In the genomic region with DNA sequence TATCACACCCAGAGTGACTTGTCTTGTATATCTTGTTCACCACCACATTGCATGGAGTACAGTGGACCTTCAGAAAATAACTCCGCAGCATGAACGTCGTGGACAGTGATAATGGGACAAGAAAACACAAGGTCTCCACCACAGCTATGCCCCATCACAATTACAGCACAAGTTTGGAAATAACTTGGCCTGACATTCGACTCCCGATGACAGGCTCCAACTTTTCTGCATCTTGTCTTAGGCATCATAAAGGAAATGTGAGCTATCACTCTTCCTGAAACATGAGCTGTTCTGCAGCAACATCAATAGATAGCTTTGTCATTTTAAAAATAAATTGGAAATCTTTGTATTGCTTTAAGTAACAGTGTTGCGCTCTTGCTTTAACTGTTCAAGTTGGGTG, we compare ENCODE assay signal across 1 cellular context.
TF ChIP-seq lines count a peak whose summit lies in the region.

No MANE protein-coding gene starts in this region.

TF ChIP-seq in A549, 52 proteins besides CTCF, POLR2A, EP300 and RAD21 (continued from another document):
- TF ChIP-seq, protein P1, sequence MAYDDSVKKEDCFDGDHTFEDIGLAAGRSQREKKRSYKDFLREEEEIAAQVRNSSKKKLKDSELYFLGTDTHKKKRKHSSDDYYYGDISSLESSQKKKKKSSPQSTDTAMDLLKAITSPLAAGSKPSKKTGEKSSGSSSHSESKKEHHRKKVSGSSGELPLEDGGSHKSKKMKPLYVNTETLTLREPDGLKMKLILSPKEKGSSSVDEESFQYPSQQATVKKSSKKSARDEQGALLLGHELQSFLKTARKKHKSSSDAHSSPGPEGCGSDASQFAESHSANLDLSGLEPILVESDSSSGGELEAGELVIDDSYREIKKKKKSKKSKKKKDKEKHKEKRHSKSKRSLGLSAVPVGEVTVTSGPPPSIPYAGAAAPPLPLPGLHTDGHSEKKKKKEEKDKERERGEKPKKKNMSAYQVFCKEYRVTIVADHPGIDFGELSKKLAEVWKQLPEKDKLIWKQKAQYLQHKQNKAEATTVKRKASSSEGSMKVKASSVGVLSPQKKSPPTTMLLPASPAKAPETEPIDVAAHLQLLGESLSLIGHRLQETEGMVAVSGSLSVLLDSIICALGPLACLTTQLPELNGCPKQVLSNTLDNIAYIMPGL (CRISPR knock-in tag; IDR thresholded peaks at IDR 0.05; ENCODE audit: borderline replicate concordance): no peak
- TF ChIP-seq MAFK (IDR thresholded peaks at IDR 0.05; ENCODE audit: partially characterized antibody) (no peak), JUN (IDR thresholded peaks at IDR 0.05) (no peak), HOXA7 (CRISPR knock-in tag; IDR thresholded peaks at IDR 0.05) (no peak), TFCP2L1 (CRISPR knock-in tag; IDR thresholded peaks at IDR 0.05) (no peak)
- TF ChIP-seq, protein P2, sequence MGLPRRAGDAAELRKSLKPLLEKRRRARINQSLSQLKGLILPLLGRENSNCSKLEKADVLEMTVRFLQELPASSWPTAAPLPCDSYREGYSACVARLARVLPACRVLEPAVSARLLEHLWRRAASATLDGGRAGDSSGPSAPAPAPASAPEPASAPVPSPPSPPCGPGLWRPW (IDR thresholded peaks at IDR 0.05): no peak
- TF ChIP-seq, protein P3, sequence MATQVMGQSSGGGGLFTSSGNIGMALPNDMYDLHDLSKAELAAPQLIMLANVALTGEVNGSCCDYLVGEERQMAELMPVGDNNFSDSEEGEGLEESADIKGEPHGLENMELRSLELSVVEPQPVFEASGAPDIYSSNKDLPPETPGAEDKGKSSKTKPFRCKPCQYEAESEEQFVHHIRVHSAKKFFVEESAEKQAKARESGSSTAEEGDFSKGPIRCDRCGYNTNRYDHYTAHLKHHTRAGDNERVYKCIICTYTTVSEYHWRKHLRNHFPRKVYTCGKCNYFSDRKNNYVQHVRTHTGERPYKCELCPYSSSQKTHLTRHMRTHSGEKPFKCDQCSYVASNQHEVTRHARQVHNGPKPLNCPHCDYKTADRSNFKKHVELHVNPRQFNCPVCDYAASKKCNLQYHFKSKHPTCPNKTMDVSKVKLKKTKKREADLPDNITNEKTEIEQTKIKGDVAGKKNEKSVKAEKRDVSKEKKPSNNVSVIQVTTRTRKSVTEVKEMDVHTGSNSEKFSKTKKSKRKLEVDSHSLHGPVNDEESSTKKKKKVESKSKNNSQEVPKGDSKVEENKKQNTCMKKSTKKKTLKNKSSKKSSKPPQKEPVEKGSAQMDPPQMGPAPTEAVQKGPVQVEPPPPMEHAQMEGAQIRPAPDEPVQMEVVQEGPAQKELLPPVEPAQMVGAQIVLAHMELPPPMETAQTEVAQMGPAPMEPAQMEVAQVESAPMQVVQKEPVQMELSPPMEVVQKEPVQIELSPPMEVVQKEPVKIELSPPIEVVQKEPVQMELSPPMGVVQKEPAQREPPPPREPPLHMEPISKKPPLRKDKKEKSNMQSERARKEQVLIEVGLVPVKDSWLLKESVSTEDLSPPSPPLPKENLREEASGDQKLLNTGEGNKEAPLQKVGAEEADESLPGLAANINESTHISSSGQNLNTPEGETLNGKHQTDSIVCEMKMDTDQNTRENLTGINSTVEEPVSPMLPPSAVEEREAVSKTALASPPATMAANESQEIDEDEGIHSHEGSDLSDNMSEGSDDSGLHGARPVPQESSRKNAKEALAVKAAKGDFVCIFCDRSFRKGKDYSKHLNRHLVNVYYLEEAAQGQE (IDR thresholded peaks at IDR 0.05): no peak
- TF ChIP-seq, protein P4, sequence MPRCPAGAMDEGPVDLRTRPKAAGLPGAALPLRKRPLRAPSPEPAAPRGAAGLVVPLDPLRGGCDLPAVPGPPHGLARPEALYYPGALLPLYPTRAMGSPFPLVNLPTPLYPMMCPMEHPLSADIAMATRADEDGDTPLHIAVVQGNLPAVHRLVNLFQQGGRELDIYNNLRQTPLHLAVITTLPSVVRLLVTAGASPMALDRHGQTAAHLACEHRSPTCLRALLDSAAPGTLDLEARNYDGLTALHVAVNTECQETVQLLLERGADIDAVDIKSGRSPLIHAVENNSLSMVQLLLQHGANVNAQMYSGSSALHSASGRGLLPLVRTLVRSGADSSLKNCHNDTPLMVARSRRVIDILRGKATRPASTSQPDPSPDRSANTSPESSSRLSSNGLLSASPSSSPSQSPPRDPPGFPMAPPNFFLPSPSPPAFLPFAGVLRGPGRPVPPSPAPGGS (IDR thresholded peaks at IDR 0.05): no peak
